ENCODE assay signal across 8 cellular contexts in the genomic region with DNA sequence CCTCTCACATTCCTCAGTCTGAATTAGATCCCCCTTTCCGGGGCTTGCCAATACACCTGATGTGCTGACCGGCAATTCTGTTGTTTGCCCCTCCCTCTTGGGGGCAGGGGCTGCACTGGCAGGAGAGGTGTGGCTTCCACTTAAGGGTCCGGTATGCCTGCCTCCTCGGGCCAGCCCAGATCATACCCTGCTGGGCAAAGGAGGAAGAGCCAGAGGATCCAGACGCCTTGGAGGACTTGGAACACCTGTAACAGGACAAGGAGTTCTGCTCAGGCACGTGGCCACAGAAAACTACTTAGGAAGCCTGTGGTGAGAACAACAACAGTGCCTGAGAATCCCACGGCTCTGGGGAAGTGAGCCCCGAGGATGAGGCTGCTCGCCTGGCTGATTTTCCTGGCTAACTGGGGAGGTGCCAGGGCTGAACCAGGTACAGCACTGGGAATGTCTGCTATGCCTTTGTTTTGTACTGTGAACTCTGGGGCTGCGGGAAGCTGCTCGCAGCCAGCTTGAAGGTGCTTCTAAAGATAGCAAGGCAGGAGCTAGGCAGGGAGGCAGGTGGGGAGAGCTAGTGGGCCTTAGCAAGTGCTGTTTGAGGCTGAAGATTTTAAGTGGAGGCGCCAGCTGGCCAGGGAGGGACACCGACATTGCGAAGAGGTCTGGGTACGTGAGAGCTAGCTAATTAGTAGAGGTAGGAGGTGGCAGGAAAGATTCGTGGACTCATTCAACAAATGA. TPM values are rescaled to one million over a fixed set of nuclear protein-coding genes. Genes with fewer than 3 reads are reported as not detected.
DNase-seq lines count a peak whose midpoint lies in the region; ATAC-seq and TF ChIP-seq lines count a peak whose summit lies in the region.

A gene with protein sequence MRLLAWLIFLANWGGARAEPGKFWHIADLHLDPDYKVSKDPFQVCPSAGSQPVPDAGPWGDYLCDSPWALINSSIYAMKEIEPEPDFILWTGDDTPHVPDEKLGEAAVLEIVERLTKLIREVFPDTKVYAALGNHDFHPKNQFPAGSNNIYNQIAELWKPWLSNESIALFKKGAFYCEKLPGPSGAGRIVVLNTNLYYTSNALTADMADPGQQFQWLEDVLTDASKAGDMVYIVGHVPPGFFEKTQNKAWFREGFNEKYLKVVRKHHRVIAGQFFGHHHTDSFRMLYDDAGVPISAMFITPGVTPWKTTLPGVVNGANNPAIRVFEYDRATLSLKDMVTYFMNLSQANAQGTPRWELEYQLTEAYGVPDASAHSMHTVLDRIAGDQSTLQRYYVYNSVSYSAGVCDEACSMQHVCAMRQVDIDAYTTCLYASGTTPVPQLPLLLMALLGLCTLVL (plus strand): TSS at position 183 of the 732 bp plus-strand sequence. CDS start 184 bp downstream, at position 367.

- no peaks in the 10 kb centered on the region for H3K9me3 Mint-ChIP-seq in activated naive CD8-positive, alpha-beta T cell treated with anti-CD3 and anti-CD28 coated beads for 36 hours

- H3K27ac Mint-ChIP-seq in activated naive CD8-positive, alpha-beta T cell treated with anti-CD3 and anti-CD28 coated beads for 36 hours = no peak within 1 kb of the TSS

- no peak for TF ChIP-seq CTCF in sigmoid colon (IDR thresholded peaks at IDR 0.05)

- H3K36me3 Mint-ChIP-seq in activated naive CD8-positive, alpha-beta T cell treated with anti-CD3 and anti-CD28 coated beads for 36 hours = no peaks in the 10 kb centered on the region

- H3K4me3 ChIP-seq in sigmoid colon = no peak within 1 kb of the TSS

- DNase-seq in NCI-H1417 (lab: John Stamatoyannopoulos, UW) (peak; percentile 60 to 77 (median 63)), NCI-H1417 treated with DMSO at 0.1 percent for 48 hours (lab: John Stamatoyannopoulos, UW) (no peak), NCI-H146 (lab: John Stamatoyannopoulos, UW) (peak; percentile 65), left lobe of liver (ENCODE audit: low spot score) (no peak), GOT3 (lab: John Stamatoyannopoulos, UW) (no peak), sigmoid colon (no peak)
- DNase-seq in activated naive CD8-positive, alpha-beta T cell treated with anti-CD3 and anti-CD28 coated beads for 36 hours = no peak
- DNase-seq in central memory CD4-positive, alpha-beta T cell = no peak

- no peaks in the 10 kb centered on the region for H3K9me3 ChIP-seq in sigmoid colon

- H3K27me3 ChIP-seq in sigmoid colon = peaks cover 0 to 23% (median 18%) of the 10 kb centered on the region in 3 donors

- peaks cover 29% of the 10 kb centered on the region for H3K27me3 Mint-ChIP-seq in activated naive CD8-positive, alpha-beta T cell treated with anti-CD3 and anti-CD28 coated beads for 36 hours

- H3K4me3 Mint-ChIP-seq in activated naive CD8-positive, alpha-beta T cell treated with anti-CD3 and anti-CD28 coated beads for 36 hours = peak within 1 kb of the TSS; percentile 60

- WGBS in sigmoid colon, 2 donors = 2 to 7% methylated on average over 16 of the region's 16 CpGs

- H3K4me1 Mint-ChIP-seq in activated naive CD8-positive, alpha-beta T cell treated with anti-CD3 and anti-CD28 coated beads for 36 hours = peaks cover 13% of the 10 kb centered on the region

- ATAC-seq in left lobe of liver = peak; percentile 75

- TF ChIP-seq EP300 in sigmoid colon (IDR thresholded peaks at IDR 0.05) = no peak

- intact Hi-C loops in sigmoid colon (cut with DNase I) = no loop called here

- no peak within 1 kb of the TSS for H3K27ac ChIP-seq in sigmoid colon

- TF ChIP-seq POLR2A in sigmoid colon (IDR thresholded peaks at IDR 0.05) = no peak

- H3K36me3 ChIP-seq in sigmoid colon = no peaks in the 10 kb centered on the region

- H3K4me1 ChIP-seq in sigmoid colon = no peaks in the 10 kb centered on the region

RNA-seq across cellular contexts. Expression of the gene that starts here (rescaled TPM):
- total RNA-seq in activated naive CD8-positive, alpha-beta T cell treated with anti-CD3 and anti-CD28 coated beads for 36 hours = under 1 TPM; 0.92 to 0.97 TPM
- total RNA-seq in left lobe of liver (0.50 TPM), sigmoid colon (under 1 TPM in 2 of 4 donors, not detected in 2; 0.28 to 0.71 TPM)
- 10 to 100 TPM in 2 of 3 donors, 1 to 10 TPM in 1; 7.2 to 19.5 (median 13.6) TPM for polyA plus RNA-seq in sigmoid colon

Comparison
In these comparisons a context has a peak if more than half of its experiments do, and no peak if none do; other contexts are left out.
1. DNase-seq: peak in NCI-H1417 (3 of 3) and NCI-H146 (single experiment); none in NCI-H1417 treated with DMSO at 0.1 percent for 48 hours (single experiment), activated naive CD8-positive, alpha-beta T cell treated with anti-CD3 and anti-CD28 coated beads for 36 hours (single experiment), left lobe of liver (single experiment), GOT3 (single experiment), central memory CD4-positive, alpha-beta T cell (single experiment) and sigmoid colon (single experiment).
2. Peak in ATAC-seq in left lobe of liver; RNA of the gene not detected or under 1 TPM.